ENCODE assay signal across 30 cellular contexts in the genomic region with DNA sequence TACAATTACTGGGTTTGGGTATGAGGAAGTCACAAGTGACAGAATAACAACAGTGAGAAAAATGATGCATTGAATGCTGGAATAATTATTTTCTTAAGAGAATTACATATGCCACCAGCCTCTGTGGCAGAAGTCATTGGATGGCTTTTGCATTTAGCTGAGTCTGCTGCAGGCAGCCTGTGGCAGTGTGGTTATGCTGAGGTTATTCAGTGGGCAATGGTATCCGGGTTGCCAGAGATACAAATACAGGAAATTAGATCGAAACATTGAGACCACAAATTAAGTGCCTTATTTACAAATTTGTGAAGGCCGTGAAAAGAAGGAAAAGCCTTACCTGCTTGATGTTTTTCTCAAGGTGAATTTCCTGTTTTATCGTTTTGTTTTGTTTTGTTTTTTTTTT.
"Had no signal": no experiment of that assay in that cellular context is flagged by ENCODE, and none has a peak within 500 bp of the region (broad histone marks: within the 10 kb centered on the region; RNA-seq: fewer than 3 reads in every experiment).

No MANE protein-coding gene starts in this region.

- H3K4me1 ChIP-seq: adrenal gland, body of pancreas, breast epithelium, SJCRH30 had no signal

- H3K36me3 Mint-ChIP-seq: activated naive CD4-positive, alpha-beta T cell treated with anti-CD3 and anti-CD28 coated beads, Interleukin-2, amount 50 U/mL, for 72 hours had no signal

- FAIRE-seq: astrocyte, K562 had no signal

- H3K27ac ChIP-seq: adrenal gland, body of pancreas, breast epithelium, SJCRH30, WERI-Rb-1 had no signal

- DNase-seq: activated CD4-positive, alpha-beta T cell treated with anti-CD3 and anti-CD28 coated beads for 1 hour; activated CD4-positive, alpha-beta T cell treated with anti-CD3 and anti-CD28 coated beads for 48 hours; activated CD4-positive, alpha-beta T cell treated with anti-CD3 and anti-CD28 coated beads, Interleukin-2, amount 50 U/mL, for 4 hours; activated CD4-positive, CD25-positive, alpha-beta regulatory T cell; activated CD8-positive, alpha-beta T cell treated with anti-CD3 and anti-CD28 coated beads for 36 hours; activated gamma-delta T cell; activated naive CD4-positive, alpha-beta T cell treated with anti-CD3 and anti-CD28 coated beads for 36 hours; activated T-cell treated with anti-CD3 and anti-CD28 coated beads, Interleukin-2, amount 50 U/mL, for 24 hours; adrenal gland; body of pancreas; MV-4-11; NCI-H1092; NCI-H1417; NCI-H1930; NCI-H2081 treated with DMSO at 0.1 percent for 48 hours; NCI-H226; NCI-H446 treated with DMSO at 0.1 percent for 48 hours; NCI-H524; NCI-H69; NCI-H82; SHP77; SJCRH30; T1000; WERI-Rb-1 had no signal

- ATAC-seq: activated CD8-positive, alpha-beta T cell treated with anti-CD3 and anti-CD28 coated beads for 36 hours; activated naive CD4-positive, alpha-beta T cell treated with anti-CD3 and anti-CD28 coated beads, Interleukin-2, amount 50 U/mL, for 72 hours; body of pancreas; K562; Panc1 had no signal

- H3K27ac Mint-ChIP-seq: activated CD8-positive, alpha-beta T cell treated with anti-CD3 and anti-CD28 coated beads for 36 hours; activated naive CD4-positive, alpha-beta T cell treated with anti-CD3 and anti-CD28 coated beads for 36 hours; activated naive CD4-positive, alpha-beta T cell treated with anti-CD3 and anti-CD28 coated beads, Interleukin-2, amount 50 U/mL, for 72 hours; activated T-cell treated with anti-CD3 and anti-CD28 coated beads, Interleukin-2, amount 50 U/mL, for 24 hours; activated T-helper 2 cell treated with anti-CD3 and anti-CD28 coated beads, Interferon-gamma antibody, Interleukin-2, Interleukin-4, amounts not matched to agents 10 μg/mL and 5 μg/mL and 100 μg/mL, durations not matched to agents 14 hours and 24 hours and 36 hours had no signal

- H3K4me3 ChIP-seq: adrenal gland, body of pancreas, breast epithelium, K562, SJCRH30 had no signal

- H3K9me3 ChIP-seq: adrenal gland, body of pancreas, breast epithelium, SJCRH30 had no signal

- H3K27me3 ChIP-seq: adrenal gland, body of pancreas, breast epithelium, SJCRH30 had no signal

- H3K27me3 Mint-ChIP-seq: activated CD8-positive, alpha-beta T cell treated with anti-CD3 and anti-CD28 coated beads for 36 hours; activated T-cell treated with anti-CD3 and anti-CD28 coated beads, Interleukin-2, amount 50 U/mL, for 24 hours had no signal

- H3K4me3 Mint-ChIP-seq: activated CD8-positive, alpha-beta T cell treated with anti-CD3 and anti-CD28 coated beads for 36 hours; activated naive CD4-positive, alpha-beta T cell treated with anti-CD3 and anti-CD28 coated beads for 36 hours; activated T-cell treated with anti-CD3 and anti-CD28 coated beads, Interleukin-2, amount 50 U/mL, for 24 hours had no signal

- H3K36me3 ChIP-seq: adrenal gland, breast epithelium, SJCRH30, WERI-Rb-1 had no signal
